In the genomic region with DNA sequence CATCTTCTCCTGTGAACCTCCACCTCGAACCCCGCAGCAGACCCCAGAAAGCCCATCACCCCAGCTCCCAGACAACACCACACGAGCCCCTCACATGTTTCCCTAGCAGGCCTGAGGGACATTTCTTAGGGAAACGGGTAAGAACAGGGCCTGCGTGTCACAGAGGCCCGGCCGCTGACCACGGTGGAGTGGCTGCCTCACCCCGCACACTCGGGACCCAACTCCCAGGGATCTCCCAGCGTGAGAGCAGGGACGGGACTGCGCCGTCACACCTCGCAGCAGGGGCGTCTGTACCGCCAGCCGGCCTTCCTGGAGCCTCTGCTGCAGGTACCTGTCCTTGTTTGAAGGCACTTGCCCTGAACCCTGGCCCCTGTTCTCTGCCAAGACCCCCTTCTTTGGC, we compare ENCODE assay signal across 32 cellular contexts. TPM values are rescaled to one million over a fixed set of nuclear protein-coding genes. Genes with fewer than 3 reads are reported as not detected.
"Had no signal": no experiment of that assay in that cellular context is flagged by ENCODE, and none has a peak within 500 bp of the region (broad histone marks: within the 10 kb centered on the region; RNA-seq: fewer than 3 reads in every experiment).

No MANE protein-coding gene starts in this region.

- H3K4me3 Mint-ChIP-seq: activated CD4-positive, alpha-beta memory T cell treated with anti-CD3 and anti-CD28 coated beads, Interleukin-2, amount 10 ng/mL, durations not matched to agents 7 days and 5 days; activated CD4-positive, alpha-beta T cell treated with anti-CD3 and anti-CD28 coated beads for 36 hours; activated CD4-positive, alpha-beta T cell treated with anti-CD3 and anti-CD28 coated beads, Interleukin-2, amount 10 ng/mL, durations not matched to agents 24 days and 14 days; activated CD8-positive, alpha-beta memory T cell treated with anti-CD3 and anti-CD28 coated beads, Interleukin-2, amount 10 ng/mL, durations not matched to agents 7 days and 5 days; activated naive CD4-positive, alpha-beta T cell treated with anti-CD3 and anti-CD28 coated beads for 36 hours; activated naive CD4-positive, alpha-beta T cell treated with anti-CD3 and anti-CD28 coated beads, Interleukin-2, amount 50 U/mL, for 24 hours; activated naive CD8-positive, alpha-beta T cell treated with anti-CD3 and anti-CD28 coated beads for 36 hours; activated naive CD8-positive, alpha-beta T cell treated with anti-CD3 and anti-CD28 coated beads, Interleukin-2, amount 50 U/mL, for 24 hours; activated T-helper 1 cell treated with anti-CD3 and anti-CD28 coated beads, Interleukin-12 subunit alpha, Interleukin-12 subunit beta, Interleukin-2, Interleukin-4 antibody, amounts not matched to agents 30 ng/mL and 10 ng/mL and 1 ng/mL, durations not matched to agents 14 hours and 24 hours and 36 hours; brain; T-cell; T-helper 17 cell had no signal

- DNase-seq: activated CD4-positive, alpha-beta memory T cell treated with anti-CD3 and anti-CD28 coated beads, Interleukin-2, amount 10 ng/mL, durations not matched to agents 7 days and 5 days; activated CD4-positive, alpha-beta T cell treated with anti-CD3 and anti-CD28 coated beads for 36 hours; activated CD4-positive, alpha-beta T cell treated with anti-CD3 and anti-CD28 coated beads, Interleukin-2, amount 10 ng/mL, durations not matched to agents 24 days and 14 days; activated CD4-positive, alpha-beta T cell treated with anti-CD3 and anti-CD28 coated beads, Interleukin-2, amount 50 U/mL, for 4 hours; activated CD4-positive, CD25-positive, alpha-beta regulatory T cell; activated CD4-positive, CD25-positive, alpha-beta regulatory T cell treated with anti-CD3 and anti-CD28 coated beads, Interleukin-2, amount 50 U/mL, for 72 hours; activated CD8-positive, alpha-beta memory T cell treated with anti-CD3 and anti-CD28 coated beads, Interleukin-2, amount 10 ng/mL, durations not matched to agents 7 days and 5 days; activated CD8-positive, alpha-beta memory T cell treated with anti-CD3 and anti-CD28 coated beads, Interleukin-2, amount 50 U/mL, for 4 hours; activated effector memory CD4-positive, alpha-beta T cell treated with anti-CD3 and anti-CD28 coated beads, Interleukin-2, amount 50 U/mL, for 16 hours; activated naive CD4-positive, alpha-beta T cell treated with anti-CD3 and anti-CD28 coated beads for 36 hours; activated naive CD8-positive, alpha-beta T cell treated with anti-CD3 and anti-CD28 coated beads for 36 hours; activated naive CD8-positive, alpha-beta T cell treated with anti-CD3 and anti-CD28 coated beads, Interleukin-2, amount 50 U/mL, for 24 hours; activated T-cell treated with anti-CD3 and anti-CD28 coated beads, Interleukin-2, amount 50 U/mL, for 1 hour; activated T-cell treated with anti-CD3 and anti-CD28 coated beads, Interleukin-2, amount 50 U/mL, for 48 hours; amygdala; aorta; central memory CD4-positive, alpha-beta T cell; cerebellar nuclear complex; colonic mucosa; effector CD8-positive, alpha-beta T cell; foreskin fibroblast; head of caudate nucleus; T-cell; T-helper 17 cell had no signal

- H3K27me3 ChIP-seq: adrenal gland, breast epithelium, cardiac muscle cell, colonic mucosa had no signal

- H3K9me3 ChIP-seq: adrenal gland, breast epithelium, colonic mucosa had no signal

- ATAC-seq: activated CD4-positive, alpha-beta T cell treated with anti-CD3 and anti-CD28 coated beads for 36 hours; activated CD8-positive, alpha-beta memory T cell treated with anti-CD3 and anti-CD28 coated beads, Interleukin-2, amount 10 ng/mL, durations not matched to agents 7 days and 5 days; activated naive CD8-positive, alpha-beta T cell treated with anti-CD3 and anti-CD28 coated beads, Interleukin-2, amount 50 U/mL, for 24 hours; T-cell; T-helper 17 cell had no signal

- H3K27ac ChIP-seq: adrenal gland, cardiac muscle cell, colonic mucosa had no signal

- H3K27me3 Mint-ChIP-seq: activated CD4-positive, alpha-beta memory T cell treated with anti-CD3 and anti-CD28 coated beads, Interleukin-2, amount 10 ng/mL, durations not matched to agents 7 days and 5 days; activated CD4-positive, alpha-beta T cell treated with anti-CD3 and anti-CD28 coated beads for 36 hours; activated CD4-positive, alpha-beta T cell treated with anti-CD3 and anti-CD28 coated beads, Interleukin-2, amount 10 ng/mL, durations not matched to agents 24 days and 14 days; activated CD8-positive, alpha-beta memory T cell treated with anti-CD3 and anti-CD28 coated beads, Interleukin-2, amount 10 ng/mL, durations not matched to agents 7 days and 5 days; activated naive CD4-positive, alpha-beta T cell treated with anti-CD3 and anti-CD28 coated beads, Interleukin-2, amount 50 U/mL, for 24 hours; activated naive CD8-positive, alpha-beta T cell treated with anti-CD3 and anti-CD28 coated beads for 36 hours; activated naive CD8-positive, alpha-beta T cell treated with anti-CD3 and anti-CD28 coated beads, Interleukin-2, amount 50 U/mL, for 24 hours; brain; T-cell; T-helper 17 cell had no signal

- H3K4me1 ChIP-seq: breast epithelium, colonic mucosa had no signal

- H3K4me3 ChIP-seq: adrenal gland, breast epithelium, cardiac muscle cell, colonic mucosa had no signal

- H3K4me1 Mint-ChIP-seq: activated CD4-positive, alpha-beta memory T cell treated with anti-CD3 and anti-CD28 coated beads, Interleukin-2, amount 10 ng/mL, durations not matched to agents 7 days and 5 days; activated CD4-positive, alpha-beta T cell treated with anti-CD3 and anti-CD28 coated beads for 36 hours; activated CD4-positive, alpha-beta T cell treated with anti-CD3 and anti-CD28 coated beads, Interleukin-2, amount 10 ng/mL, durations not matched to agents 24 days and 14 days; activated CD8-positive, alpha-beta memory T cell treated with anti-CD3 and anti-CD28 coated beads, Interleukin-2, amount 10 ng/mL, durations not matched to agents 7 days and 5 days; activated naive CD4-positive, alpha-beta T cell treated with anti-CD3 and anti-CD28 coated beads, Interleukin-2, amount 50 U/mL, for 24 hours; activated naive CD8-positive, alpha-beta T cell treated with anti-CD3 and anti-CD28 coated beads for 36 hours; activated naive CD8-positive, alpha-beta T cell treated with anti-CD3 and anti-CD28 coated beads, Interleukin-2, amount 50 U/mL, for 24 hours; brain; T-cell; T-helper 17 cell had no signal

- H3K9me3 Mint-ChIP-seq: activated CD4-positive, alpha-beta memory T cell treated with anti-CD3 and anti-CD28 coated beads, Interleukin-2, amount 10 ng/mL, durations not matched to agents 7 days and 5 days; activated CD4-positive, alpha-beta T cell treated with anti-CD3 and anti-CD28 coated beads, Interleukin-2, amount 10 ng/mL, durations not matched to agents 24 days and 14 days; activated naive CD4-positive, alpha-beta T cell treated with anti-CD3 and anti-CD28 coated beads for 36 hours; activated naive CD4-positive, alpha-beta T cell treated with anti-CD3 and anti-CD28 coated beads, Interleukin-2, amount 50 U/mL, for 24 hours; activated naive CD8-positive, alpha-beta T cell treated with anti-CD3 and anti-CD28 coated beads for 36 hours; activated naive CD8-positive, alpha-beta T cell treated with anti-CD3 and anti-CD28 coated beads, Interleukin-2, amount 50 U/mL, for 24 hours; activated T-helper 1 cell treated with anti-CD3 and anti-CD28 coated beads, Interleukin-12 subunit alpha, Interleukin-12 subunit beta, Interleukin-2, Interleukin-4 antibody, amounts not matched to agents 30 ng/mL and 10 ng/mL and 1 ng/mL, durations not matched to agents 14 hours and 24 hours and 36 hours; activated T-helper 2 cell treated with anti-CD3 and anti-CD28 coated beads, Interferon-gamma antibody, Interleukin-2, Interleukin-4, amounts not matched to agents 10 μg/mL and 5 μg/mL and 100 μg/mL, durations not matched to agents 14 hours and 24 hours and 36 hours; brain; T-cell had no signal

- H3K27ac Mint-ChIP-seq: activated CD4-positive, alpha-beta memory T cell treated with anti-CD3 and anti-CD28 coated beads, Interleukin-2, amount 10 ng/mL, durations not matched to agents 7 days and 5 days; activated CD4-positive, alpha-beta T cell treated with anti-CD3 and anti-CD28 coated beads for 36 hours; activated CD4-positive, alpha-beta T cell treated with anti-CD3 and anti-CD28 coated beads, Interleukin-2, amount 10 ng/mL, durations not matched to agents 24 days and 14 days; activated CD8-positive, alpha-beta memory T cell treated with anti-CD3 and anti-CD28 coated beads, Interleukin-2, amount 10 ng/mL, durations not matched to agents 7 days and 5 days; activated naive CD4-positive, alpha-beta T cell treated with anti-CD3 and anti-CD28 coated beads for 36 hours; activated naive CD4-positive, alpha-beta T cell treated with anti-CD3 and anti-CD28 coated beads, Interleukin-2, amount 50 U/mL, for 24 hours; activated naive CD8-positive, alpha-beta T cell treated with anti-CD3 and anti-CD28 coated beads for 36 hours; activated naive CD8-positive, alpha-beta T cell treated with anti-CD3 and anti-CD28 coated beads, Interleukin-2, amount 50 U/mL, for 24 hours; activated T-helper 1 cell treated with anti-CD3 and anti-CD28 coated beads, Interleukin-12 subunit alpha, Interleukin-12 subunit beta, Interleukin-2, Interleukin-4 antibody, amounts not matched to agents 30 ng/mL and 10 ng/mL and 1 ng/mL, durations not matched to agents 14 hours and 24 hours and 36 hours; activated T-helper 2 cell treated with anti-CD3 and anti-CD28 coated beads, Interferon-gamma antibody, Interleukin-2, Interleukin-4, amounts not matched to agents 10 μg/mL and 5 μg/mL and 100 μg/mL, durations not matched to agents 14 hours and 24 hours and 36 hours; brain; T-cell; T-helper 17 cell had no signal

RNA-seq across cellular contexts. Expression of a gene that starts 10.2 kb away (rescaled TPM):
- total RNA-seq: epithelial cell of proximal tubule had no signal
- polyA plus RNA-seq: adrenal gland, aorta had no signal
